ENCODE assay signal across 30 cellular contexts in the genomic region with DNA sequence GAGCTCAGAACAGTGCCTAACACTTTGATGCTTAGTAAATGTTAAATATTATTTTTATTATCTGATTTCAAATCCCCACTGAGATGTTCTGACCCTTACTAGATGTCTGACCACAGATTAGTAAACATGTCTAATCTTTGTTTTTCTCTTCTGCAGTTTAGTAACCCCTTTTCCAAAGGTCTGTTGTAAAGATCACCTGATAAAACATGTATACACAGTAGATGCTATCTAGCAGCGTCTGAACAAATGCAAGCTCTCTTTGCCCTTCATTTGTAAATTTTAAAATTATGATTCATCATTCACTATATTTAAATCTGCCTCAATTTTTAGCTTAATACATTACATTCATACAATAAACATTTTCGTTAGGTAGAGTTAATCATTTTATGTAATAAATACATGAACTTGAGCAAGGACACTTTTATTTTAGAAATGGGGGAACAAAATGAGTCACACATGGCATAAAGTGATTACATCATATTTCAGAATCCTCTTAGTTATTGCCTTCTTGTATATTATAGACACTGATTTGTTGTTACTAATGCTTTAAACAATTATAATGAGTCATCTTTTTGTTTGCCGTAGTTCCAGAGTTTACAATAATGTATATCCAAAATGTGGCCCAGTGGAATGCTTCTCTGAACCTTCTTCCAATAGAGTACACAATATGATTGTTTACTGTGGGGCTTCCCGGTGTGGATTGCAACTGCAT. TPM values are rescaled to one million over a fixed set of nuclear protein-coding genes. Genes with fewer than 3 reads are reported as not detected.
"Had no signal": no experiment of that assay in that cellular context is flagged by ENCODE, and none has a peak within 500 bp of the region (broad histone marks: within the 10 kb centered on the region; RNA-seq: fewer than 3 reads in every experiment).

No MANE protein-coding gene starts in this region.

- H3K27me3 ChIP-seq: SJCRH30 had no signal

- H3K4me3 ChIP-seq: SJCRH30, SK-N-MC had no signal

- H3K9me3 ChIP-seq: SJCRH30 had no signal

- ATAC-seq: activated CD4-positive, alpha-beta T cell treated with anti-CD3 and anti-CD28 coated beads for 36 hours; activated CD4-positive, CD25-positive, alpha-beta regulatory T cell treated with anti-CD3 and anti-CD28 coated beads, Interleukin-2, amount 50 U/mL, for 24 hours; activated CD8-positive, alpha-beta T cell treated with anti-CD3 and anti-CD28 coated beads, Interleukin-2, amount 10 ng/mL, durations not matched to agents 7 days and 5 days; WTC11 had no signal

- H3K27ac ChIP-seq: SJCRH30, SK-N-MC had no signal

- H3K36me3 ChIP-seq: SJCRH30 had no signal

- FAIRE-seq: bronchial epithelial cell, RCC 7860 had no signal

- DNase-seq: activated CD4-positive, alpha-beta T cell treated with anti-CD3 and anti-CD28 coated beads for 36 hours; activated CD4-positive, alpha-beta T cell treated with anti-CD3 and anti-CD28 coated beads, Interleukin-2, amount 10 ng/mL, durations not matched to agents 7 days and 5 days; activated CD4-positive, alpha-beta T cell treated with anti-CD3 and anti-CD28 coated beads, Interleukin-2, amount 50 U/mL, for 48 hours; activated CD8-positive, alpha-beta T cell treated with anti-CD3 and anti-CD28 coated beads, Interleukin-2, amount 10 ng/mL, durations not matched to agents 7 days and 5 days; activated naive CD4-positive, alpha-beta T cell treated with anti-CD3 and anti-CD28 coated beads, Interleukin-2, amount 10 ng/mL, durations not matched to agents 7 days and 5 days; activated naive CD8-positive, alpha-beta T cell treated with anti-CD3 and anti-CD28 coated beads, Interleukin-2, amount 50 U/mL, for 24 hours; activated T-cell treated with anti-CD3 and anti-CD28 coated beads, Interleukin-2, amount 50 U/mL, for 24 hours; anterior cingulate cortex; caudate nucleus; cerebellar nuclear complex; Karpas-422; MM.1S; NCI-H1105; NCI-H1417 treated with DMSO at 0.1 percent for 48 hours; NCI-H187 treated with DMSO at 0.1 percent for 48 hours; NCI-H2081; NCI-H2171 treated with DMSO at 0.1 percent for 48 hours; NCI-H2227 treated with DMSO at 0.1 percent for 48 hours; NCI-H446; NCI-H510A treated with DMSO at 0.1 percent for 48 hours; NCI-H526 treated with DMSO at 0.1 percent for 48 hours; NCI-H82; SHP77; SJCRH30 had no signal

- H3K4me1 ChIP-seq: SJCRH30 had no signal

RNA-seq across cellular contexts. Expression of a gene that starts 1.7 kb away (rescaled TPM):
- total RNA-seq: activated CD4-positive, alpha-beta T cell treated with anti-CD3 and anti-CD28 coated beads for 36 hours; activated CD4-positive, alpha-beta T cell treated with anti-CD3 and anti-CD28 coated beads, Interleukin-2, amount 10 ng/mL, durations not matched to agents 7 days and 5 days; activated CD8-positive, alpha-beta T cell treated with anti-CD3 and anti-CD28 coated beads, Interleukin-2, amount 10 ng/mL, durations not matched to agents 7 days and 5 days; activated T-helper 2 cell treated with anti-CD3 and anti-CD28 coated beads, Interferon-gamma antibody, Interleukin-2, Interleukin-4, amounts not matched to agents 10 μg/mL and 5 μg/mL and 100 μg/mL, durations not matched to agents 14 hours and 24 hours and 36 hours; bronchial epithelial cell; SJCRH30; WTC11 had no signal

RNA-seq across cellular contexts. Expression of a gene that starts 12.0 kb away (rescaled TPM):
- total RNA-seq: activated CD4-positive, alpha-beta T cell treated with anti-CD3 and anti-CD28 coated beads for 36 hours; activated CD4-positive, alpha-beta T cell treated with anti-CD3 and anti-CD28 coated beads, Interleukin-2, amount 10 ng/mL, durations not matched to agents 7 days and 5 days; activated CD8-positive, alpha-beta T cell treated with anti-CD3 and anti-CD28 coated beads, Interleukin-2, amount 10 ng/mL, durations not matched to agents 7 days and 5 days; activated T-helper 2 cell treated with anti-CD3 and anti-CD28 coated beads, Interferon-gamma antibody, Interleukin-2, Interleukin-4, amounts not matched to agents 10 μg/mL and 5 μg/mL and 100 μg/mL, durations not matched to agents 14 hours and 24 hours and 36 hours; bronchial epithelial cell; SJCRH30; WTC11 had no signal

RNA-seq across cellular contexts. Expression of a gene that starts 43.8 kb away (rescaled TPM):
- total RNA-seq: activated CD4-positive, alpha-beta T cell treated with anti-CD3 and anti-CD28 coated beads for 36 hours; activated CD4-positive, alpha-beta T cell treated with anti-CD3 and anti-CD28 coated beads, Interleukin-2, amount 10 ng/mL, durations not matched to agents 7 days and 5 days; activated CD8-positive, alpha-beta T cell treated with anti-CD3 and anti-CD28 coated beads, Interleukin-2, amount 10 ng/mL, durations not matched to agents 7 days and 5 days; activated T-helper 2 cell treated with anti-CD3 and anti-CD28 coated beads, Interferon-gamma antibody, Interleukin-2, Interleukin-4, amounts not matched to agents 10 μg/mL and 5 μg/mL and 100 μg/mL, durations not matched to agents 14 hours and 24 hours and 36 hours; bronchial epithelial cell; SJCRH30; WTC11 had no signal

RNA-seq across cellular contexts. Expression of a gene that starts 56.7 kb away (rescaled TPM):
- total RNA-seq: activated CD4-positive, alpha-beta T cell treated with anti-CD3 and anti-CD28 coated beads for 36 hours; activated CD4-positive, alpha-beta T cell treated with anti-CD3 and anti-CD28 coated beads, Interleukin-2, amount 10 ng/mL, durations not matched to agents 7 days and 5 days; activated CD8-positive, alpha-beta T cell treated with anti-CD3 and anti-CD28 coated beads, Interleukin-2, amount 10 ng/mL, durations not matched to agents 7 days and 5 days; activated T-helper 2 cell treated with anti-CD3 and anti-CD28 coated beads, Interferon-gamma antibody, Interleukin-2, Interleukin-4, amounts not matched to agents 10 μg/mL and 5 μg/mL and 100 μg/mL, durations not matched to agents 14 hours and 24 hours and 36 hours; bronchial epithelial cell; SJCRH30; WTC11 had no signal
